In genomic region chr19:47787307-47787706, GRCh38 we compare ENCODE assay signal across 18 cellular contexts. TPM values are rescaled to one million over a fixed set of nuclear protein-coding genes. Genes with fewer than 3 reads are reported as not detected.
"Had no signal": no experiment of that assay in that cellular context is flagged by ENCODE, and none has a peak within 500 bp of the region (broad histone marks: within the 10 kb centered on the region; RNA-seq: fewer than 3 reads in every experiment).

No MANE protein-coding gene starts in this region.

RNA-seq across cellular contexts. Expression of gene TPRX1, which starts 17.0 kb away (rescaled TPM):
- total RNA-seq: naive thymus-derived CD4-positive, alpha-beta T cell; natural killer cell; occipital lobe; osteoblast; ovary; progenitor cell of endocrine pancreas; pulmonary artery endothelial cell; right atrium auricular region; sciatic nerve; stomach; suprapubic skin; transverse colon; upper lobe of right lung; urinary bladder; uterus had no signal
- polyA plus RNA-seq: naive thymus-derived CD4-positive, alpha-beta T cell; neural cell; ovary; small intestine; stomach; thymus; urinary bladder had no signal

RNA-seq across cellular contexts. Expression of gene CRX, which starts 34.4 kb away (rescaled TPM):
- total RNA-seq: naive thymus-derived CD4-positive, alpha-beta T cell; natural killer cell; occipital lobe; osteoblast; ovary; progenitor cell of endocrine pancreas; pulmonary artery endothelial cell; right atrium auricular region; stomach; suprapubic skin; transverse colon; upper lobe of right lung; urinary bladder; uterus had no signal
- polyA plus RNA-seq: naive thymus-derived CD4-positive, alpha-beta T cell; neural cell; ovary; small intestine; stomach; urinary bladder had no signal
